In the genomic region with DNA sequence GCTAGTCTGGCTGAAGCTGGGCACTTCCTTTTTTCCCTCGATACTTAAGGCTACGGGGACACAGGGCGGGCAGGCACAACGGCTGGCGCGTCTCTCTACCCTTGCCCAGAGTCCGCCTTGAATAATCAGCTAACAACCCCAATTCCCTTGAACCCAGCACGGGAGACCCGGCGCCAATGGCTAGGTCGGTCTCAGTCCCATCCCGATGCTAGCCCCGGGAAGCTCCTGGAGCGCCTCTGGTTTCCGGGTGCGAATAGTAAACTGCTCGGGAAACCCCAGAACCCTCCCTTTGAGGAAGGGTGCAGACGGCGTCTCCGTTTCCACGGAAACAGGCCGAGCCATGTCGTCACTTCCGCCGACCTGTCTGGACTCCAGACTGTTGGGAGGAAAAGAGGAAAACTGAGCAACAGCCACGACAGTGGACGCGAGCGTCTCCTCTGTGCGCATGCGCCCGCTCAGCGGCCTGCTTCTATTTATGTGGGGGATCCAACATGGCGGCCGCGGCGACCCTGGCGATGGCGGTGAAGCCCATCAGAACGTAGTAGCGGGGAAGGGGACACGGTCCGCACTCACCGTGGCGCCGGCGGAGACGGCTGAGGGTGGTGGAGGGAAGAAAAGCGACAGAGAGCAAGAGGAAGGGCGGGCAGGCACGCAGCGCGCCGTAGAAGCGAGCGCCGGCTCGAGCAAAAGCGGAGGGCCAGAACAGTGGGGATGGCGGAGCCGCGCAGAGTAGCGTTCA, we compare ENCODE assay signal across 8 cellular contexts. TPM values are rescaled to one million over a fixed set of nuclear protein-coding genes. Genes with fewer than 3 reads are reported as not detected.
A peak's percentile ranks its signal among the peaks of the same experiment; 100 is the strongest.
DNase-seq lines count a peak whose midpoint lies in the region; ATAC-seq and TF ChIP-seq lines count a peak whose summit lies in the region.

A gene (plus strand): TSS at position 464 of the 739 bp plus-strand sequence. CDS start 248 bp downstream, at position 712.

- peaks cover 14% of the 10 kb centered on the region for H3K36me3 Mint-ChIP-seq in dendritic cell treated with granulocyte-macrophage colony-stimulating factor and Interleukin-4, amounts not matched to agents 40 ng/mL and 50 ng/mL, for 4 days (ENCODE audit: low read depth)

- peak within 1 kb of the TSS; percentile 86 to 99 (median 95) for H3K4me2 ChIP-seq in BLaER1 treated with 17β-estradiol and CSF1 and Interleukin-3, amounts not matched to agents 10 nM and 100 nM

- peak within 1 kb of the TSS; percentile 86 to 93 (median 90) for H3K9ac ChIP-seq in BLaER1 treated with 17β-estradiol and CSF1 and Interleukin-3, amounts not matched to agents 10 nM and 100 nM

- intact Hi-C loops in dendritic cell treated with granulocyte-macrophage colony-stimulating factor and Interleukin-4, amounts not matched to agents 40 ng/mL and 50 ng/mL, for 4 days (cut with micrococcal nuclease): loop anchor here (2.0 kb wide), 2 partner anchors 98 to 110 kb away; a partner anchor contains a TSS
- intact Hi-C loops in left lung (cut with DNase I): no loop called here

- peak within 1 kb of the TSS; percentile 75 to 89 (median 84) for H3K27ac ChIP-seq in BLaER1 treated with 17β-estradiol and CSF1 and Interleukin-3, amounts not matched to agents 10 nM and 100 nM
- H3K27ac ChIP-seq in left lung: peak within 1 kb of the TSS; percentile 91 to 94

- no peaks in the 10 kb centered on the region for H3K36me3 ChIP-seq in BLaER1 treated with 17β-estradiol and CSF1 and Interleukin-3, amounts not matched to agents 10 nM and 100 nM
- H3K36me3 ChIP-seq in left lung: no peaks in the 10 kb centered on the region

- peaks cover 0 to 26% (median 18%) of the 10 kb centered on the region in 11 experiments; a peak in 17 of 22 replicates for H3K27me3 ChIP-seq in BLaER1 treated with 17β-estradiol and CSF1 and Interleukin-3, amounts not matched to agents 10 nM and 100 nM
- no peaks in the 10 kb centered on the region for H3K27me3 ChIP-seq in left lung

- TF ChIP-seq CTCF in left lung (IDR thresholded peaks at IDR 0.05): no peak

- H3K27me3 Mint-ChIP-seq in dendritic cell treated with granulocyte-macrophage colony-stimulating factor and Interleukin-4, amounts not matched to agents 40 ng/mL and 50 ng/mL, for 4 days: no peaks in the 10 kb centered on the region

- H3K4me1 Mint-ChIP-seq in dendritic cell treated with granulocyte-macrophage colony-stimulating factor and Interleukin-4, amounts not matched to agents 40 ng/mL and 50 ng/mL, for 4 days (ENCODE audit: low read depth): peaks cover 17% of the 10 kb centered on the region

- H3K9me3 Mint-ChIP-seq in dendritic cell treated with granulocyte-macrophage colony-stimulating factor and Interleukin-4, amounts not matched to agents 40 ng/mL and 50 ng/mL, for 4 days: no peaks in the 10 kb centered on the region

- peak; percentile 98 for DNase-seq in NCI-H748 (lab: John Stamatoyannopoulos, UW; ENCODE audit: unreplicated experiment)
- peak; percentile 86 for DNase-seq in activated CD4-positive, alpha-beta T cell treated with anti-CD3 and anti-CD28 coated beads, Interleukin-2, amount 50 U/mL, for 1 hour
- DNase-seq in left lung: peak; percentile 98 to 99
- peak; percentile 89 for DNase-seq in stimulated activated CD4-positive, alpha-beta T cell treated with anti-CD3 and anti-CD28 coated beads, Interleukin-2, amount 100 ng/mL, for 48 hours

- ATAC-seq in GM19351 (IDR thresholded peaks at IDR 0.05; ENCODE audit: unreplicated experiment) (peak; percentile 92), HG03521 (IDR thresholded peaks at IDR 0.05; ENCODE audit: unreplicated experiment) (peak; percentile 89), left lung (peak; percentile 96)

- H3K4me3 ChIP-seq in BLaER1 treated with 17β-estradiol and CSF1 and Interleukin-3, amounts not matched to agents 10 nM and 100 nM: peak within 1 kb of the TSS; percentile 92 to 100 (median 98)
- H3K4me3 ChIP-seq in left lung: peak within 1 kb of the TSS; percentile 93 to 94

- peaks cover 4 to 44% (median 38%) of the 10 kb centered on the region in 11 experiments; a peak in 18 of 22 replicates for H4K20me1 ChIP-seq in BLaER1 treated with 17β-estradiol and CSF1 and Interleukin-3, amounts not matched to agents 10 nM and 100 nM

- H3K9me3 ChIP-seq in BLaER1 treated with 17β-estradiol and CSF1 and Interleukin-3, amounts not matched to agents 10 nM and 100 nM (replicated peaks in 1 of 11): peaks cover 2 to 4% (median 3%) of the 10 kb centered on the region in 11 experiments; a peak in 18 of 22 replicates
- H3K9me3 ChIP-seq in left lung: no peaks in the 10 kb centered on the region

- peak within 1 kb of the TSS; percentile 95 for H3K27ac Mint-ChIP-seq in dendritic cell treated with granulocyte-macrophage colony-stimulating factor and Interleukin-4, amounts not matched to agents 40 ng/mL and 50 ng/mL, for 4 days

- peaks cover 8 to 26% (median 21%) of the 10 kb centered on the region in 10 experiments; a peak in 19 of 20 replicates for H3K4me1 ChIP-seq in BLaER1 treated with 17β-estradiol and CSF1 and Interleukin-3, amounts not matched to agents 10 nM and 100 nM
- peaks cover 16 to 32% of the 10 kb centered on the region in 2 donors for H3K4me1 ChIP-seq in left lung

- peak within 1 kb of the TSS; percentile 100 for H3K4me3 Mint-ChIP-seq in dendritic cell treated with granulocyte-macrophage colony-stimulating factor and Interleukin-4, amounts not matched to agents 40 ng/mL and 50 ng/mL, for 4 days

RNA-seq across cellular contexts. Expression of the gene that starts here (rescaled TPM):
- 10 to 100 TPM; 16.9 to 19.1 TPM for total RNA-seq in left lung

Comparison
In these comparisons a context has a peak if more than half of its experiments do, and no peak if none do; other contexts are left out.
1. Peak in every context shown above with its lines: DNase-seq, ATAC-seq, H3K4me3 ChIP-seq and H3K27ac ChIP-seq.